ENCODE assay signal across 14 cellular contexts in the genomic region with DNA sequence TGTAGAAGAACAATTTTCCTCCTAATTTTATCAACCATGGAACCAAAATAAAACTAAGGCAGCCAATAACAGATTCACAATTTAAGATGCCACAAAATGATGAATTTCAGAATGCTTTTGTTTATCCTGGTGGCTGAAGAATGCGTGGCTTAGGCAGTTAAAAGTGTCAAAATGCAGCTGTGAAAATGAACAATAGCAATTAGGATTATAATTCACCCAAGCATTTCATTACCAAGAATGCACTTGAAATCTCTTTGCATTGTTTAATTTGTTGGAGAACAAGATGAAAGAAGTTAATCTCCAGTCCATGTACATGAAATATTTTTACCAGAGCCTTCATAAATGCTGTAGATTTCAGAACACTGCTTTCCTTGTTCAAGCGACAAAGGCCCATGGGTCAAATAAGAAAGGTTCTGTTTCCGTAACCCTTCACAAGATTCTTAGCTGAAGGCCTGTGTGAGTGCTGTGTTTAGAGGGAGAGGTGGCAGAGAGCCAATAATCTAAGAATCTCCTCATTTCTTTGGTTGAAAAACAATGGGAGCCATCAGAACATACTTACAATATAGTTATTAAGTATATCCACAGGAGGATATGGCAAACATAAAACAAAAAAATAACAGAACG. TPM values are rescaled to one million over a fixed set of nuclear protein-coding genes. Genes with fewer than 3 reads are reported as not detected.
DNase-seq lines count a peak whose midpoint lies in the region; ATAC-seq and TF ChIP-seq lines count a peak whose summit lies in the region.
"Had no signal": no experiment of that assay in that cellular context is flagged by ENCODE, and none has a peak within 500 bp of the region (broad histone marks: within the 10 kb centered on the region; RNA-seq: fewer than 3 reads in every experiment).

No MANE protein-coding gene starts in this region.

- TF ChIP-seq CTCF in heart left ventricle (IDR thresholded peaks at IDR 0.05) (no peak), coronary artery (IDR thresholded peaks at IDR 0.05) (no peak), neural crest cell (conservative IDR thresholded peaks at IDR 0.05) (no peak), MM.1S (IDR thresholded peaks at IDR 0.05; ENCODE audit: low read length) (no peak)

- H3K4me2 ChIP-seq in MM.1S (ENCODE audit: low read depth, low read length), result no peak overlapping the region

- no peak overlapping the region for H3K4me3 Mint-ChIP-seq in neural crest cell
- H3K4me3 Mint-ChIP-seq: T-helper 2 cell treated with Interferon-gamma antibody and Interleukin-4, amounts not matched to agents 5 μg/mL and 100 μg/mL, for 36 hours had no signal

- H3K27me3 ChIP-seq in heart left ventricle (no peaks in the 10 kb centered on the region), MM.1S (replicated peaks; ENCODE audit: insufficient read depth, low read length) (no peaks in the 10 kb centered on the region)
- H3K27me3 ChIP-seq: adrenal gland had no signal

- H3K27ac Mint-ChIP-seq in neural crest cell (ENCODE audit: unreplicated experiment), result peak overlapping the region; percentile 41
- H3K27ac Mint-ChIP-seq: T-helper 2 cell treated with Interferon-gamma antibody and Interleukin-4, amounts not matched to agents 5 μg/mL and 100 μg/mL, for 36 hours had no signal

- DNase-seq in heart left ventricle, result no peak
- DNase-seq in cardiac septum (ENCODE audit: low spot score), result no peak
- DNase-seq in coronary artery (ENCODE audit: low spot score), result no peak
- no peak for DNase-seq in neural crest cell (ENCODE audit: low read depth, low spot score)
- DNase-seq in LoVo (ENCODE audit: low spot score), result no peak
- DNase-seq in NCI-H526 (lab: John Stamatoyannopoulos, UW), result no peak
- DNase-seq in MM.1S, result no peak
- DNase-seq: ACHN; adrenal gland; NCI-H1694 treated with DMSO at 0.1 percent for 48 hours; stimulated activated naive CD4-positive, alpha-beta T cell treated with Interleukin-2 at 50 U/mL for 16 hours had no signal

- H3K79me2 ChIP-seq in MM.1S (ENCODE audit: low read length), result peaks cover 84% of the 10 kb centered on the region

- no peak overlapping the region for H3K9ac ChIP-seq in MM.1S (ENCODE audit: low read length)

- H3K36me3 ChIP-seq in heart left ventricle (peaks cover 0 to 20% (median 10%) of the 10 kb centered on the region in 9 donors), MM.1S (replicated peaks; ENCODE audit: insufficient read depth, low read length) (no peaks in the 10 kb centered on the region)
- H3K36me3 ChIP-seq: adrenal gland had no signal

- H3K4me1 ChIP-seq in heart left ventricle (peaks cover 0 to 43% (median 26%) of the 10 kb centered on the region in 12 donors), MM.1S (ENCODE audit: low read length) (peaks cover 5% of the 10 kb centered on the region; the same call in 1 of the 2 replicates)

- TF ChIP-seq POLR2A in heart left ventricle (IDR thresholded peaks at IDR 0.05), result no peak

- intact Hi-C loops in heart left ventricle (cut with DNase I) (loop anchor here (2.0 to 10.0 kb wide), 15 partner anchors 38 to 1315 kb away; partner anchors contain the start of gene CLINT1 (in 6 of the 10)), cardiac septum (cut with DNase I) (loop anchor here (5.0 to 10.0 kb wide), 4 partner anchors 38 to 1285 kb away; partner anchors contain the start of gene CLINT1)

- peak overlapping the region in 9 of 12 donors; percentile 16 to 72 (median 23) for H3K27ac ChIP-seq in heart left ventricle
- H3K27ac ChIP-seq in coronary artery, result peak overlapping the region; percentile 24 to 59
- H3K27ac ChIP-seq in MM.1S (ENCODE audit: low read length), result no peak overlapping the region
- H3K27ac ChIP-seq: adrenal gland, HL-60 had no signal

- ATAC-seq in heart left ventricle (peak in 2 of 4 donors; percentile 29 to 65), HG03097 (IDR thresholded peaks at IDR 0.05; ENCODE audit: low FRiP score, unreplicated experiment) (no peak)

- H3K9me3 ChIP-seq in heart left ventricle (no peaks in the 10 kb centered on the region), MM.1S (replicated peaks; ENCODE audit: insufficient read depth, low read length) (no peaks in the 10 kb centered on the region)
- H3K9me3 ChIP-seq: adrenal gland had no signal

- no peaks in the 10 kb centered on the region for H3K9me3 Mint-ChIP-seq in neural crest cell

- 36 to 54% (median 42%) methylated on average over 4 of the region's 4 CpGs for WGBS in heart left ventricle, 4 donors

- H3F3A ChIP-seq in MM.1S (ENCODE audit: insufficient read depth, low read length), result no peaks in the 10 kb centered on the region

- peaks cover 11% of the 10 kb centered on the region; the same call in 1 of the 2 replicates for H4K20me1 ChIP-seq in MM.1S (ENCODE audit: insufficient read depth, low read length)

- H3K4me3 ChIP-seq in heart left ventricle (no peak overlapping the region), coronary artery (no peak overlapping the region), MM.1S (ENCODE audit: low read length) (no peak overlapping the region)
- H3K4me3 ChIP-seq: adrenal gland had no signal

- H3K36me3 Mint-ChIP-seq in neural crest cell (ENCODE audit: low read depth), result peaks cover 6% of the 10 kb centered on the region

- no peak overlapping the region for H2AFZ ChIP-seq in MM.1S (ENCODE audit: low read length)

- H3K4me1 Mint-ChIP-seq in neural crest cell, result peaks cover 29% of the 10 kb centered on the region

- H3K27me3 Mint-ChIP-seq in neural crest cell (ENCODE audit: low read depth), result no peaks in the 10 kb centered on the region

- H3K9me2 ChIP-seq in MM.1S (replicated peaks; ENCODE audit: insufficient read depth, low read length), result no peaks in the 10 kb centered on the region

RNA-seq across cellular contexts. Expression of gene CLINT1, which starts 39.3 kb away (rescaled TPM):
- total RNA-seq in heart left ventricle, result 10 to 100 TPM; 40.1 to 84.8 (median 51.2) TPM
- polyA plus RNA-seq in heart left ventricle, result 10 to 100 TPM; 13.0 to 41.9 TPM
- 53.0 TPM for total RNA-seq in cardiac septum
- 53.8 TPM in 2 replicates for total RNA-seq in neural crest cell
